ENCODE assay signal across 28 cellular contexts in genomic region chr12:41479431-41479830, GRCh38.
"Had no signal": no experiment of that assay in that cellular context is flagged by ENCODE, and none has a peak within 500 bp of the region (broad histone marks: within the 10 kb centered on the region; RNA-seq: fewer than 3 reads in every experiment).

No MANE protein-coding gene starts in this region.

- H3K9me3 ChIP-seq: body of pancreas had no signal

- H3K27me3 ChIP-seq: body of pancreas had no signal

- H3K9me3 Mint-ChIP-seq: activated B cell treated with CpG ODN at 0.5 μM for 24 hours; activated CD8-positive, alpha-beta T cell treated with anti-CD3 and anti-CD28 coated beads for 36 hours; activated T-cell treated with anti-CD3 and anti-CD28 coated beads, Interleukin-2, amount 50 U/mL, for 4 hours; activated T-helper 17 cell treated with anti-CD3 and anti-CD28 coated beads, Interleukin-2, amount 50 U/mL, for 72 hours; T-helper 2 cell treated with Interferon-gamma antibody and Interleukin-4, amounts not matched to agents 5 μg/mL and 100 μg/mL, for 36 hours had no signal

- H3K27me3 Mint-ChIP-seq: activated CD8-positive, alpha-beta T cell treated with anti-CD3 and anti-CD28 coated beads for 36 hours had no signal

- H3K4me1 ChIP-seq: body of pancreas had no signal

- H3K27ac Mint-ChIP-seq: activated B cell treated with CpG ODN at 0.5 μM for 24 hours; activated CD8-positive, alpha-beta T cell treated with anti-CD3 and anti-CD28 coated beads for 36 hours; activated naive CD8-positive, alpha-beta T cell; activated T-helper 17 cell treated with anti-CD3 and anti-CD28 coated beads, Interleukin-2, amount 50 U/mL, for 72 hours; T-helper 2 cell treated with Interferon-gamma antibody and Interleukin-4, amounts not matched to agents 5 μg/mL and 100 μg/mL, for 36 hours had no signal

- H3K36me3 ChIP-seq: WERI-Rb-1 had no signal

- H3K4me1 Mint-ChIP-seq: activated B cell treated with CpG ODN at 0.5 μM for 24 hours; activated T-helper 17 cell treated with anti-CD3 and anti-CD28 coated beads, Interleukin-2, amount 50 U/mL, for 72 hours had no signal

- H3K27ac ChIP-seq: body of pancreas, WERI-Rb-1 had no signal

- ATAC-seq: activated CD4-positive, CD25-positive, alpha-beta regulatory T cell treated with anti-CD3 and anti-CD28 coated beads, Interleukin-2, amount 50 U/mL, for 24 hours; activated CD8-positive, alpha-beta T cell treated with anti-CD3 and anti-CD28 coated beads for 36 hours; activated T-cell treated with anti-CD3 and anti-CD28 coated beads, Interleukin-2, amount 50 U/mL, for 4 hours; activated T-helper 17 cell treated with anti-CD3 and anti-CD28 coated beads, Interleukin-2, amount 50 U/mL, for 72 hours; body of pancreas; esophagus mucosa had no signal

- H3K4me3 ChIP-seq: body of pancreas had no signal

- DNase-seq: activated B cell treated with CpG ODN at 0.5 μM for 24 hours; activated CD4-positive, alpha-beta T cell treated with anti-CD3 and anti-CD28 coated beads for 48 hours; activated CD4-positive, alpha-beta T cell treated with anti-CD3 and anti-CD28 coated beads, Interleukin-2, amount 50 U/mL, for 1 hour; activated CD4-positive, alpha-beta T cell treated with anti-CD3 and anti-CD28 coated beads, Interleukin-2, amount 50 U/mL, for 48 hours; activated CD8-positive, alpha-beta memory T cell treated with anti-CD3 and anti-CD28 coated beads for 24 hours; activated CD8-positive, alpha-beta T cell treated with anti-CD3 and anti-CD28 coated beads for 36 hours; activated effector memory CD4-positive, alpha-beta T cell treated with Interleukin-2 at 50 U/mL for 16 hours; activated gamma-delta T cell treated with Interleukin-2 at 50 U/mL for 16 hours; activated naive CD4-positive, alpha-beta T cell treated with anti-CD3 and anti-CD28 coated beads, Interleukin-2, amount 50 U/mL, for 16 hours; activated naive CD4-positive, alpha-beta T cell treated with Interleukin-2 at 50 U/mL for 16 hours; activated T-cell treated with anti-CD3 and anti-CD28 coated beads, Interleukin-2, amount 50 U/mL, for 4 hours; amygdala; aorta; body of pancreas; caudate nucleus; cortex of kidney; dermis blood vessel endothelial cell; effector CD4-positive, alpha-beta T cell; foreskin fibroblast; head of caudate nucleus; hippocampal formation; T1000; WERI-Rb-1 had no signal

- H3K36me3 Mint-ChIP-seq: activated naive CD8-positive, alpha-beta T cell had no signal

- H3K4me3 Mint-ChIP-seq: activated B cell treated with CpG ODN at 0.5 μM for 24 hours; activated CD8-positive, alpha-beta T cell treated with anti-CD3 and anti-CD28 coated beads for 36 hours; activated naive CD8-positive, alpha-beta T cell; activated T-cell treated with anti-CD3 and anti-CD28 coated beads, Interleukin-2, amount 50 U/mL, for 4 hours; activated T-helper 17 cell treated with anti-CD3 and anti-CD28 coated beads, Interleukin-2, amount 50 U/mL, for 72 hours; T-helper 2 cell treated with Interferon-gamma antibody and Interleukin-4, amounts not matched to agents 5 μg/mL and 100 μg/mL, for 36 hours had no signal
